Comparison of ENCODE assay signal across 1 cellular context in the genomic region with DNA sequence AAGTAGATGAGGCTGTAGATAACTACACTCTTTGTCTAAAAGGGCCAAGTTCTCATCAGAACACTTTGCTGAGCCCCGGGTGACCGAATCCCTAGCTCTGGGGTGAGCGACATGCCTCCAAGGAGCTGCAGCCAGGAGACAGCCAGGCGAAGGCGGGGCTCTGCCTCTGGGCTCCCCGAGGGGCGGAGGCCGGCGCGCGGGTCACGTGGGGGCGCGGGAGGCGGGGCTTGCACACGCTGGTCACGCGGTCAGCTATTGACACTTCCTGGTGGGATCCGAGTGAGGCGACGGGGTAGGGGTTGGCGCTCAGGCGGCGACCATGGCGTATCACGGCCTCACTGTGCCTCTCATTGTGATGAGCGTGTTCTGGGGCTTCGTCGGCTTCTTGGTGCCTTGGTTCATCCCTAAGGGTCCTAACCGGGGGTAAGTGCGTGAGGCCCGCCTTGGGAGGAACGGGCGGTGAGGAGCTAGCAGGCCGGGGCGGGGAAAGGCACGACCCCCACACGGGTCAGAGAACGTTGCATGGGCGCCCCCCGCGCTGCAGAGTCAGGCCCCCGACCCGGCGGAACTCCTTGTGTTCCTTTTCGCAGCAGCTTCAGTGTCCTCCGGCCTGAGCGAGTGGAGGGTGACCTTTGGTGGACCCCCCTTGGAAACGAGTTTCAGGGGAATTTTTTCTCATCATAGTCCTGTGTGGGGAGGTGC.
TF ChIP-seq lines count a peak whose summit lies in the region.

A gene (plus strand): TSS at position 230 of the 702 bp plus-strand sequence. CDS start 90 bp downstream, at position 320.

TF ChIP-seq in HEK293, 187 proteins besides CTCF, POLR2A, EP300 and RAD21 (continued from another document):
- TF ChIP-seq ZNF274 (IDR thresholded peaks at IDR 0.05; ENCODE audit: low read length): no peak
- TF ChIP-seq ZNF274 (tag by site-specific recombination; IDR thresholded peaks at IDR 0.05; ENCODE audit: borderline replicate concordance): no peak
- TF ChIP-seq ZNF155 (tag by site-specific recombination; IDR thresholded peaks at IDR 0.05): no peak
- TF ChIP-seq ZNF324 (tag by site-specific recombination; IDR thresholded peaks at IDR 0.05): no peak
- no peak for TF ChIP-seq ZNF23 (tag by site-specific recombination; IDR thresholded peaks at IDR 0.05; ENCODE audit: borderline replicate concordance)
- TF ChIP-seq ZSCAN23 (tag by site-specific recombination; IDR thresholded peaks at IDR 0.05): no peak
- TF ChIP-seq GLI4 (tag by site-specific recombination; IDR thresholded peaks at IDR 0.05): peak; percentile 58; the same call in 1 of the 2 replicates
- TF ChIP-seq, protein P1, sequence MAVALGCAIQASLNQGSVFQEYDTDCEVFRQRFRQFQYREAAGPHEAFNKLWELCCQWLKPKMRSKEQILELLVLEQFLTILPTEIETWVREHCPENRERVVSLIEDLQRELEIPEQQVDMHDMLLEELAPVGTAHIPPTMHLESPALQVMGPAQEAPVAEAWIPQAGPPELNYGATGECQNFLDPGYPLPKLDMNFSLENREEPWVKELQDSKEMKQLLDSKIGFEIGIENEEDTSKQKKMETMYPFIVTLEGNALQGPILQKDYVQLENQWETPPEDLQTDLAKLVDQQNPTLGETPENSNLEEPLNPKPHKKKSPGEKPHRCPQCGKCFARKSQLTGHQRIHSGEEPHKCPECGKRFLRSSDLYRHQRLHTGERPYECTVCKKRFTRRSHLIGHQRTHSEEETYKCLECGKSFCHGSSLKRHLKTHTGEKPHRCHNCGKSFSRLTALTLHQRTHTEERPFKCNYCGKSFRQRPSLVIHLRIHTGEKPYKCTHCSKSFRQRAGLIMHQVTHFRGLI (tag by site-specific recombination; IDR thresholded peaks at IDR 0.05): no peak
- no peak for TF ChIP-seq ZNF311 (tag by site-specific recombination; IDR thresholded peaks at IDR 0.05; ENCODE audit: borderline replicate concordance)
- TF ChIP-seq ZNF138 (tag by site-specific recombination; IDR thresholded peaks at IDR 0.05; ENCODE audit: borderline replicate concordance): no peak
- peak; percentile 66 for TF ChIP-seq GLIS1 (tag by site-specific recombination; IDR thresholded peaks at IDR 0.05)
- TF ChIP-seq, protein P2, sequence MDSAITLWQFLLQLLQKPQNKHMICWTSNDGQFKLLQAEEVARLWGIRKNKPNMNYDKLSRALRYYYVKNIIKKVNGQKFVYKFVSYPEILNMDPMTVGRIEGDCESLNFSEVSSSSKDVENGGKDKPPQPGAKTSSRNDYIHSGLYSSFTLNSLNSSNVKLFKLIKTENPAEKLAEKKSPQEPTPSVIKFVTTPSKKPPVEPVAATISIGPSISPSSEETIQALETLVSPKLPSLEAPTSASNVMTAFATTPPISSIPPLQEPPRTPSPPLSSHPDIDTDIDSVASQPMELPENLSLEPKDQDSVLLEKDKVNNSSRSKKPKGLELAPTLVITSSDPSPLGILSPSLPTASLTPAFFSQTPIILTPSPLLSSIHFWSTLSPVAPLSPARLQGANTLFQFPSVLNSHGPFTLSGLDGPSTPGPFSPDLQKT (IDR thresholded peaks at IDR 0.05; ENCODE audit: borderline replicate concordance, low read depth, low read length): no peak
- peak; percentile 96 for TF ChIP-seq ZBTB17 (tag by site-specific recombination; IDR thresholded peaks at IDR 0.05)
- peak; percentile 53; the same call in 1 of the 2 replicates for TF ChIP-seq BCL11A (tag by site-specific recombination; IDR thresholded peaks at IDR 0.05; ENCODE audit: low read depth)
- peak; percentile 14; the same call in 1 of the 2 replicates for TF ChIP-seq ZNF561 (tag by site-specific recombination; IDR thresholded peaks at IDR 0.05; ENCODE audit: borderline replicate concordance)
- TF ChIP-seq WT1 (tag by site-specific recombination; IDR thresholded peaks at IDR 0.05): no peak
- TF ChIP-seq ZNF660 (tag by site-specific recombination; IDR thresholded peaks at IDR 0.05): no peak
TF ChIP-seq in HEK293: peak in this region for 39.
